ENCODE assay signal across 8 cellular contexts in the genomic region with DNA sequence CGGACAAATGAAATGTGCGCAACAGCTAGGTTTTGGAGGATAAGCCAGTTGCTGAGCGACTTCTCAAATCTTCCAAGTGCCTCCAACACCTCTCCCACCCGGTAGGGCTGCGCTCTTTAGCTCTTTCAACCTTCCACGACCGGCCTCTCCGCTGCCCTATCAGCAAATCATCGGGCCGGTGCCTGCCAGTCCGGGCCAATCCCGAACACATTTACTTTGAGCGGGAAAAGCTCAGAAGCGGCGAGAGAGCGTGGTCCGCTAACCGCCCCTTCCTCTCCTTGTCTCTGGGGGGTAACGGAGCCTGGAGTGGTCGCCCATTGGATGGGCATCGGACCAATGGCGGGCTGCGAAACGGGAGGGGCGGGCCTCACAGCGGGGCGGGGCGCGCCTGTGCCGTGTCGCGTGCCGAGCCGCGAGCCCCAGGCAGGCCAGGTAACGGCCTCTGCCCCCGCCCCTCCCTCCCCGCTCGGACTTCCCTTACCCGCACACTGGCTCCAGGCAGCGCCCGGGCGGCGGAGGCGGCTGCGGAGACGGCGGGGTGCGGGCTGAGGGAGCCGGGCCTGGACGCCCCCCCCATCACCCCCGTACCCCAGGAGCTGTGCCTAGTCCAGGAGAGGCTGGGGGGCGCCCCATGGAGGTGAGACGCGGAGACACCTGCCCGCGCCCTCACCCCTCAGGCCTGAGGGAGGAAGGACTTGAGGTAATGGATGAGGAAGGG. TPM values are rescaled to one million over a fixed set of nuclear protein-coding genes. Genes with fewer than 3 reads are reported as not detected.
A peak's percentile ranks its signal among the peaks of the same experiment; 100 is the strongest.
DNase-seq lines count a peak whose midpoint lies in the region; ATAC-seq and TF ChIP-seq lines count a peak whose summit lies in the region.

A gene (plus strand): TSS at position 486 of the 718 bp plus-strand sequence. CDS start 146 bp downstream, at position 632.

- TF ChIP-seq CTCF in RWPE1 (conservative IDR thresholded peaks at IDR 0.05; ENCODE audit: low read depth) (no peak), brain (conservative IDR thresholded peaks at IDR 0.05) (no peak), neural cell (IDR thresholded peaks at IDR 0.05; ENCODE audit: poor library complexity, severe bottlenecking) (no peak)

- peaks cover 5% of the 10 kb centered on the region for H3K9me3 ChIP-seq in neural cell (ENCODE audit: low read length)

- no peaks in the 10 kb centered on the region for H4K20me1 ChIP-seq in neural cell (ENCODE audit: insufficient read depth)

- TF ChIP-seq RAD21 in neural cell (conservative IDR thresholded peaks at IDR 0.05) = no peak

- H3K9ac ChIP-seq in neural cell (ENCODE audit: low read length) = no peak within 1 kb of the TSS

- H3K4me3 ChIP-seq in neural cell (ENCODE audit: low read length) = peak within 1 kb of the TSS; percentile 47

- H3K36me3 ChIP-seq in neural cell (ENCODE audit: insufficient read depth, low read length) = no peaks in the 10 kb centered on the region

- TF ChIP-seq EP300 in neural cell (conservative IDR thresholded peaks at IDR 0.05; ENCODE audit: poor library complexity, severe bottlenecking) = no peak

- no peaks in the 10 kb centered on the region for H3K9me2 ChIP-seq in neural cell (ENCODE audit: insufficient read depth, low read length)

- CTCF ChIA-PET in RWPE1 (lab: Yijun Ruan, JAX) = interaction anchor here (0.6 to 1.0 kb wide), 5 partner anchors 12 to 299 kb away, joined by 3 to 5 read pairs (median 4); no protein-coding TSS in a partner anchor

- H3K27me3 ChIP-seq in neural cell (ENCODE audit: insufficient read depth, low read depth, low read length) = peaks cover 20% of the 10 kb centered on the region

- peaks cover 3% of the 10 kb centered on the region for H3K4me1 Mint-ChIP-seq in brain

- H3K79me2 ChIP-seq in neural cell (replicated peaks; ENCODE audit: insufficient read depth, low read length) = no peaks in the 10 kb centered on the region

- H2AFZ ChIP-seq in neural cell (ENCODE audit: low read depth, low read length) = no peak within 1 kb of the TSS

- no peak within 1 kb of the TSS for H3K27ac ChIP-seq in RWPE1
- H3K27ac ChIP-seq in neural cell (ENCODE audit: low read length) = no peak within 1 kb of the TSS

- ATAC-seq in HG03442 (IDR thresholded peaks at IDR 0.05; ENCODE audit: unreplicated experiment) = no peak

- POLR2A ChIA-PET in RWPE1 (lab: Yijun Ruan, JAX; ENCODE audit: low non-redundant PET) = no interaction called here

- H3K4me3 Mint-ChIP-seq in brain = peak within 1 kb of the TSS; percentile 76 to 80 (median 78)

- H3K27me3 Mint-ChIP-seq in brain = peaks cover 76% of the 10 kb centered on the region

- DNase-seq in activated T-cell treated with anti-CD3 and anti-CD28 coated beads for 24 hours (ENCODE audit: low read depth) (peak; percentile 41), activated T-cell treated with anti-CD3 and anti-CD28 coated beads for 4 hours (no peak), RWPE1 (ENCODE audit: low spot score) (peak; percentile 55), hepatic stellate cell (ENCODE audit: low spot score) (no peak), NCI-H2107 treated with DMSO at 0.1 percent for 48 hours (lab: John Stamatoyannopoulos, UW; ENCODE audit: unreplicated experiment) (no peak)

- no peak within 1 kb of the TSS for H3K4me2 ChIP-seq in neural cell (ENCODE audit: low read length)

- no peak within 1 kb of the TSS for H3K27ac Mint-ChIP-seq in brain

- H3K36me3 Mint-ChIP-seq in brain = peaks cover 4% of the 10 kb centered on the region

- H3K9me3 Mint-ChIP-seq in brain = peaks cover 7 to 30% (median 12%) of the 10 kb centered on the region in 5 experiments

- H3F3A ChIP-seq in neural cell (ENCODE audit: insufficient read depth, low read length, poor library complexity, severe bottlenecking) = no peaks in the 10 kb centered on the region

TF ChIP-seq in neural cell, 6 proteins besides CTCF, POLR2A, EP300 and RAD21:
- TF ChIP-seq, protein P1, sequence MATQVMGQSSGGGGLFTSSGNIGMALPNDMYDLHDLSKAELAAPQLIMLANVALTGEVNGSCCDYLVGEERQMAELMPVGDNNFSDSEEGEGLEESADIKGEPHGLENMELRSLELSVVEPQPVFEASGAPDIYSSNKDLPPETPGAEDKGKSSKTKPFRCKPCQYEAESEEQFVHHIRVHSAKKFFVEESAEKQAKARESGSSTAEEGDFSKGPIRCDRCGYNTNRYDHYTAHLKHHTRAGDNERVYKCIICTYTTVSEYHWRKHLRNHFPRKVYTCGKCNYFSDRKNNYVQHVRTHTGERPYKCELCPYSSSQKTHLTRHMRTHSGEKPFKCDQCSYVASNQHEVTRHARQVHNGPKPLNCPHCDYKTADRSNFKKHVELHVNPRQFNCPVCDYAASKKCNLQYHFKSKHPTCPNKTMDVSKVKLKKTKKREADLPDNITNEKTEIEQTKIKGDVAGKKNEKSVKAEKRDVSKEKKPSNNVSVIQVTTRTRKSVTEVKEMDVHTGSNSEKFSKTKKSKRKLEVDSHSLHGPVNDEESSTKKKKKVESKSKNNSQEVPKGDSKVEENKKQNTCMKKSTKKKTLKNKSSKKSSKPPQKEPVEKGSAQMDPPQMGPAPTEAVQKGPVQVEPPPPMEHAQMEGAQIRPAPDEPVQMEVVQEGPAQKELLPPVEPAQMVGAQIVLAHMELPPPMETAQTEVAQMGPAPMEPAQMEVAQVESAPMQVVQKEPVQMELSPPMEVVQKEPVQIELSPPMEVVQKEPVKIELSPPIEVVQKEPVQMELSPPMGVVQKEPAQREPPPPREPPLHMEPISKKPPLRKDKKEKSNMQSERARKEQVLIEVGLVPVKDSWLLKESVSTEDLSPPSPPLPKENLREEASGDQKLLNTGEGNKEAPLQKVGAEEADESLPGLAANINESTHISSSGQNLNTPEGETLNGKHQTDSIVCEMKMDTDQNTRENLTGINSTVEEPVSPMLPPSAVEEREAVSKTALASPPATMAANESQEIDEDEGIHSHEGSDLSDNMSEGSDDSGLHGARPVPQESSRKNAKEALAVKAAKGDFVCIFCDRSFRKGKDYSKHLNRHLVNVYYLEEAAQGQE (IDR thresholded peaks at IDR 0.05; ENCODE audit: borderline replicate concordance) = no peak
- TF ChIP-seq POLR2AphosphoS5 (IDR thresholded peaks at IDR 0.05) (no peak), EZH2 (IDR thresholded peaks at IDR 0.05; ENCODE audit: borderline replicate concordance, insufficient read depth, low read length, poor library complexity, severe bottlenecking) (no peak), SMC3 (conservative IDR thresholded peaks at IDR 0.05; ENCODE audit: poor library complexity) (no peak), MXI1 (conservative IDR thresholded peaks at IDR 0.05; ENCODE audit: poor library complexity, severe bottlenecking) (no peak), TAF1 (IDR thresholded peaks at IDR 0.05; ENCODE audit: low read depth) (no peak)
TF ChIP-seq in neural cell: peak in this region for 0.

RNA-seq across cellular contexts. Expression of the gene that starts here (rescaled TPM):
- polyA plus RNA-seq in brain (ENCODE audit: insufficient read depth, low read depth, low replicate concordance) (0.24 TPM), neural cell (not detected in 2 replicates)
- polyA minus RNA-seq in neural cell = 0.24 and 0.69 TPM in 2 replicates

Comparison
In these comparisons a context has a peak if more than half of its experiments do, and no peak if none do; other contexts are left out.
1. DNase-seq: peak in activated T-cell treated with anti-CD3 and anti-CD28 coated beads for 24 hours (single experiment) and RWPE1 (single experiment); none in activated T-cell treated with anti-CD3 and anti-CD28 coated beads for 4 hours (single experiment), hepatic stellate cell (single experiment) and NCI-H2107 treated with DMSO at 0.1 percent for 48 hours (single experiment).